In genomic region chr1:179230251-179230650, GRCh38 we compare ENCODE assay signal across 8 cellular contexts. TPM values are rescaled to one million over a fixed set of nuclear protein-coding genes. Genes with fewer than 3 reads are reported as not detected.
A peak's percentile ranks its signal among the peaks of the same experiment; 100 is the strongest.
DNase-seq lines count a peak whose midpoint lies in the region; ATAC-seq and TF ChIP-seq lines count a peak whose summit lies in the region.

No MANE protein-coding gene starts in this region.

- no peaks in the 10 kb centered on the region for H4K20me1 ChIP-seq in HCT116 (ENCODE audit: insufficient read depth)

- H3K27me3 ChIP-seq in HCT116 (ENCODE audit: insufficient read depth, low read length) = no peaks in the 10 kb centered on the region
- no peaks in the 10 kb centered on the region for H3K27me3 ChIP-seq in right lobe of liver

- in situ Hi-C loops in ACHN (cut with HindIII; ENCODE audit: low pct_ligation_motif_present, low pct_unique_long_range_greater_than_20kb, low sequenced_read_pairs) = no loop called here

- H3K9me3 ChIP-seq in HCT116 (ENCODE audit: control insufficient read depth in 1 of 2, insufficient read depth in 1 of 2, low read depth in 1 of 2, low read length in 2 of 2) (no peaks in the 10 kb centered on the region), right lobe of liver (no peaks in the 10 kb centered on the region)

- H3K36me3 ChIP-seq in HCT116 (ENCODE audit: control insufficient read depth in 1 of 2, insufficient read depth in 2 of 2, low read length in 2 of 2) = no peaks in the 10 kb centered on the region
- no peaks in the 10 kb centered on the region for H3K36me3 ChIP-seq in right lobe of liver

- WGBS in right lobe of liver (ENCODE audit: insufficient coverage, low coverage, low lambda C conversion rate, missing lambda C conversion rate) = 62% methylated on average over 5 of the region's 5 CpGs

- intact Hi-C loops in HCT116 (cut with micrococcal nuclease) (loop anchor here (5.0 to 10.0 kb wide), 2 partner anchors 103 to 695 kb away; no protein-coding TSS in a partner anchor), right lobe of liver (cut with DNase I) (no loop called here)

- no peaks in the 10 kb centered on the region for H3K9me2 ChIP-seq in HCT116 (ENCODE audit: insufficient read depth)

- ATAC-seq in HCT116 (0 out of 2 replicates have a peak, but pooled peaks have one; percentile 2), right lobe of liver (no peak), GM19463 (IDR thresholded peaks at IDR 0.05; ENCODE audit: unreplicated experiment) (no peak)

- H3K9ac ChIP-seq in HCT116 (ENCODE audit: low read length) = peak overlapping the region; percentile 89

- TF ChIP-seq POLR2A in HCT116 (IDR thresholded peaks at IDR 0.05; ENCODE audit: borderline replicate concordance, extremely low read depth, insufficient read depth, insufficient read length) (no peak), right lobe of liver (IDR thresholded peaks at IDR 0.05) (no peak)

- CTCF ChIA-PET in HCT116 (lab: Charles Lee) = interaction anchor here (1.1 kb wide), 1 partner anchor 109 kb away, joined by 3 read pairs; no protein-coding TSS in a partner anchor

- BruUV-seq in HCT116 (replicated peaks; lab: Mats Ljungman, UMichigan) = TSS peak; percentile 57

- peak overlapping the region; percentile 77 for H2AFZ ChIP-seq in HCT116 (ENCODE audit: low read depth, low read length, poor library complexity, severe bottlenecking)

- peak overlapping the region; percentile 59 to 75 for H3K4me3 ChIP-seq in HCT116 (replicated peaks in 1 of 2; ENCODE audit: low read depth in 1 of 2, low read length in 2 of 2)
- peak overlapping the region in 2 of 3 donors; percentile 94 to 95 for H3K4me3 ChIP-seq in right lobe of liver

- DNase-seq in ACHN (peak; percentile 18), HCT116 (ENCODE audit: low read depth, low spot score) (no peak), amniotic epithelial cell (ENCODE audit: low read depth) (peak; percentile 54), right lobe of liver (no peak), SK-N-DZ (ENCODE audit: low spot score) (no peak), retina (no peak)
- no peak for DNase-seq in NK-92 treated with Interleukin-12 subunit alpha and Interleukin-12 subunit beta, amount 100 ng/mL, for 24 hours (lab: John Stamatoyannopoulos, UW)

- H3K4me1 ChIP-seq in HCT116 (ENCODE audit: control insufficient read depth in 1 of 2, insufficient read depth in 2 of 2, low read length in 2 of 2) = peaks cover 30 to 57% of the 10 kb centered on the region in 2 experiments
- H3K4me1 ChIP-seq in right lobe of liver = peaks cover 0 to 22% (median 0%) of the 10 kb centered on the region in 4 donors

- RAD21 ChIA-PET in HCT116 (lab: Charles Lee; ENCODE audit: low non-redundant PET in 1 of 2, low total read pairs in 2 of 2, uncharacterized antibody in 2 of 2, unreplicated experiment in 2 of 2) = no interaction called here

- H3K4me2 ChIP-seq in HCT116 (ENCODE audit: low read length) = peak overlapping the region; percentile 87

- TF ChIP-seq RAD21 in HCT116 (IDR thresholded peaks at IDR 0.05; ENCODE audit: low read depth) = no peak

- peaks cover 34% of the 10 kb centered on the region for H3K79me2 ChIP-seq in HCT116 (ENCODE audit: insufficient read depth, low read length)

- no peak overlapping the region for H3K27ac ChIP-seq in HCT116 (ENCODE audit: low read depth, low read length)
- H3K27ac ChIP-seq in right lobe of liver = no peak overlapping the region

- TF ChIP-seq CTCF in HCT116 (IDR thresholded peaks at IDR 0.05 in 2 of 3, conservative IDR thresholded peaks at IDR 0.05 in 1 of 3; ENCODE audit: borderline replicate concordance in 1 of 3, insufficient read depth in 1 of 3, low read depth in 2 of 3, low read length in 2 of 3) (no peak), right lobe of liver (IDR thresholded peaks at IDR 0.05) (no peak)

- POLR2A ChIA-PET in HCT116 (lab: Charles Lee) = no interaction called here

TF ChIP-seq in HCT116, 20 proteins besides CTCF, POLR2A, EP300 and RAD21:
- TF ChIP-seq SP1 (IDR thresholded peaks at IDR 0.05; ENCODE audit: low read depth) (0 out of 2 replicates have a peak, but pooled peaks have one; percentile 18), ATF3 (IDR thresholded peaks at IDR 0.05) (no peak), YY1 (IDR thresholded peaks at IDR 0.05; ENCODE audit: extremely low read depth, insufficient replicate concordance, low read depth, low read length) (no peak), POLR2AphosphoS5 (IDR thresholded peaks at IDR 0.05; ENCODE audit: low read depth, low read length) (no peak), EZH2phosphoT487 (IDR thresholded peaks at IDR 0.05; ENCODE audit: borderline replicate concordance) (no peak), TCF7L2 (IDR thresholded peaks at IDR 0.05; ENCODE audit: borderline replicate concordance, extremely low read depth, insufficient read depth, insufficient read length) (no peak), MAX (IDR thresholded peaks at IDR 0.05) (no peak), EGR1 (IDR thresholded peaks at IDR 0.05; ENCODE audit: low read depth) (no peak), ZBTB33 (IDR thresholded peaks at IDR 0.05; ENCODE audit: extremely low read depth, insufficient replicate concordance, low read length) (no peak), ZFX (IDR thresholded peaks at IDR 0.05) (no peak), CBX3 (IDR thresholded peaks at IDR 0.05; ENCODE audit: low read depth) (peak; percentile 24; the same call in 1 of the 2 replicates), ELF1 (IDR thresholded peaks at IDR 0.05; ENCODE audit: borderline replicate concordance, low read depth) (no peak), FOSL1 (IDR thresholded peaks at IDR 0.05; ENCODE audit: low read depth) (peak; percentile 24; the same call in 1 of the 2 replicates)
TF ChIP-seq in HCT116: peak in this region for 3.

RNA-seq across cellular contexts. Expression of gene ABL2, which starts 0.8 kb away (rescaled TPM):
- total RNA-seq in HCT116 (2021; ENCODE audit: unreplicated experiment) (22.9 TPM), right lobe of liver (1 to 10 TPM; 3.8 to 7.7 (median 5.6) TPM)
- 7.0 and 7.9 TPM in 2 replicates for polyA plus RNA-seq in HCT116 (2012)
- 5.8 and 6.6 TPM in 2 replicates for polyA plus RNA-seq in SK-N-DZ (2014; cell fraction: cytosol; rRNA removed)
- 2.8 and 4.6 TPM in 2 replicates for polyA plus RNA-seq in SK-N-DZ (2014; cell fraction: nucleus; rRNA removed)

Comparison
In these comparisons a context has a peak if more than half of its experiments do, and no peak if none do; other contexts are left out.
1. DNase-seq: peak in ACHN (single experiment) and amniotic epithelial cell (single experiment); none in HCT116 (single experiment), right lobe of liver (0 of 3), SK-N-DZ (single experiment), retina (single experiment) and NK-92 treated with Interleukin-12 subunit alpha and Interleukin-12 subunit beta, amount 100 ng/mL, for 24 hours (single experiment).